ENCODE assay signal across 8 cellular contexts in genomic region chr3:129440648-129441190, GRCh38. TPM values are rescaled to one million over a fixed set of nuclear protein-coding genes. Genes with fewer than 3 reads are reported as not detected.
DNase-seq lines count a peak whose midpoint lies in the region; ATAC-seq and TF ChIP-seq lines count a peak whose summit lies in the region.

No MANE protein-coding gene starts in this region.

- peak overlapping the region; percentile 89 to 96 (median 92) for H3K27ac ChIP-seq in stomach

- H3K4me3 Mint-ChIP-seq in WTC11: peak overlapping the region; percentile 99

- peak overlapping the region; percentile 83 for H3K4me3 ChIP-seq in iPS-11a (ENCODE audit: low read depth, low read length)
- peak overlapping the region; percentile 74 to 91 (median 78) for H3K4me3 ChIP-seq in stomach

- CTCF ChIA-PET in WTC11 (lab: Charles Lee): interaction anchor here (0.7 to 2.9 kb wide), 7 partner anchors 12 to 58 kb away, joined by 3 to 25 read pairs (median 5); partner anchors contain the start of gene EFCAB12

- H3K36me3 ChIP-seq in stomach: peaks cover 13 to 24% (median 22%) of the 10 kb centered on the region in 4 donors

- ATAC-seq in WTC11: no peak
- no peak for ATAC-seq in GM18907 (IDR thresholded peaks at IDR 0.05; ENCODE audit: unreplicated experiment)
- ATAC-seq in HG02852 (IDR thresholded peaks at IDR 0.05; ENCODE audit: unreplicated experiment): no peak
- no peak for ATAC-seq in HG03469 (IDR thresholded peaks at IDR 0.05; ENCODE audit: unreplicated experiment)

- no peaks in the 10 kb centered on the region; the same call in 1 of the 2 replicates for H3K27me3 Mint-ChIP-seq in WTC11 (ENCODE audit: low read depth)

- intact Hi-C loops in stomach (cut with DNase I; ENCODE audit: low total_unique reads): no loop called here

- H3K36me3 Mint-ChIP-seq in WTC11: peaks cover 25% of the 10 kb centered on the region

- no peak for TF ChIP-seq POLR2A in stomach (IDR thresholded peaks at IDR 0.05)

- H3K4me1 Mint-ChIP-seq in WTC11: peaks cover 31% of the 10 kb centered on the region

- no peaks in the 10 kb centered on the region for H3K9me3 ChIP-seq in stomach

- no peaks in the 10 kb centered on the region for H3K27me3 ChIP-seq in stomach

- H3K27ac Mint-ChIP-seq in WTC11: peak overlapping the region; percentile 100

- no peak for TF ChIP-seq CTCF in WTC11 (IDR thresholded peaks at IDR 0.05)
- TF ChIP-seq CTCF in stomach (IDR thresholded peaks at IDR 0.05): no peak

- POLR2A ChIA-PET in WTC11 (lab: Charles Lee): interaction anchor here (0.6 to 1.8 kb wide), 7 partner anchors 8 to 177 kb away, joined by 3 to 10 read pairs (median 3); no protein-coding TSS in a partner anchor

- H3K4me1 ChIP-seq in stomach: peaks cover 49 to 88% (median 74%) of the 10 kb centered on the region in 4 donors

- 5 to 7% (median 6%) methylated on average over 7 of the region's 7 CpGs for WGBS in stomach, 5 donors

- DNase-seq in NCI-H2107 treated with DMSO at 0.1 percent for 48 hours (lab: John Stamatoyannopoulos, UW; ENCODE audit: unreplicated experiment) (peak; percentile 33), NCI-H2107 (lab: John Stamatoyannopoulos, UW) (no peak), WTC11 (ENCODE audit: low spot score) (no peak), stomach (no peak)

- no peaks in the 10 kb centered on the region for H3K9me3 Mint-ChIP-seq in WTC11

- no peak for TF ChIP-seq EP300 in stomach (IDR thresholded peaks at IDR 0.05)

TF ChIP-seq in WTC11, 78 proteins besides CTCF, POLR2A, EP300 and RAD21:
- TF ChIP-seq HMGA2 (CRISPR knock-in tag; IDR thresholded peaks at IDR 0.05) (no peak), E2F4 (CRISPR knock-in tag; IDR thresholded peaks at IDR 0.05; ENCODE audit: borderline replicate concordance, low read depth) (no peak), FOXK1 (CRISPR knock-in tag; IDR thresholded peaks at IDR 0.05) (no peak), ATF2 (CRISPR knock-in tag; IDR thresholded peaks at IDR 0.05; ENCODE audit: borderline replicate concordance, low read depth) (no peak), SP1 (CRISPR knock-in tag; conservative IDR thresholded peaks at IDR 0.05) (no peak), CBFB (CRISPR knock-in tag; IDR thresholded peaks at IDR 0.05; ENCODE audit: low read depth) (no peak), PRDM15 (CRISPR knock-in tag; IDR thresholded peaks at IDR 0.05) (no peak), ZNF219 (CRISPR knock-in tag; IDR thresholded peaks at IDR 0.05; ENCODE audit: borderline replicate concordance) (no peak), ZNF512 (CRISPR knock-in tag; IDR thresholded peaks at IDR 0.05; ENCODE audit: borderline replicate concordance) (no peak), TP53 (CRISPR knock-in tag; IDR thresholded peaks at IDR 0.05) (no peak), NR2C2 (CRISPR knock-in tag; IDR thresholded peaks at IDR 0.05) (no peak), OVOL2 (CRISPR knock-in tag; IDR thresholded peaks at IDR 0.05; ENCODE audit: borderline replicate concordance) (no peak), FOXJ3 (CRISPR knock-in tag; IDR thresholded peaks at IDR 0.05; ENCODE audit: borderline replicate concordance) (no peak), ZMAT4 (CRISPR knock-in tag; IDR thresholded peaks at IDR 0.05) (no peak), PREB (CRISPR knock-in tag; IDR thresholded peaks at IDR 0.05; ENCODE audit: borderline replicate concordance) (no peak), GRHL2 (CRISPR knock-in tag; IDR thresholded peaks at IDR 0.05; ENCODE audit: insufficient replicate concordance, severe bottlenecking) (no peak), GABPB1 (CRISPR knock-in tag; IDR thresholded peaks at IDR 0.05) (no peak), MXD4 (CRISPR knock-in tag; IDR thresholded peaks at IDR 0.05; ENCODE audit: borderline replicate concordance) (no peak), TCF7 (CRISPR knock-in tag; IDR thresholded peaks at IDR 0.05; ENCODE audit: low read depth) (no peak)

RNA-seq across cellular contexts. Expression of gene IFT122, which starts 0.7 kb away (rescaled TPM):
- 21.6 to 24.2 TPM (median 22.8 TPM) in 3 replicates for total RNA-seq in WTC11 (2021)
- 100 to 1,000 TPM in 2 of 5 donors, 10 to 100 TPM in 2, 1 to 10 TPM in 1; 9.9 to 163 (median 61.5) TPM for total RNA-seq in stomach
- polyA plus RNA-seq in stomach: 10 to 100 TPM; 12.3 to 17.0 (median 13.9) TPM

RNA-seq across cellular contexts. Expression of gene MBD4, which starts 1.0 kb away (rescaled TPM):
- total RNA-seq in WTC11 (2021): 31.4 to 36.9 TPM (median 33.0 TPM) in 3 replicates
- total RNA-seq in stomach: 10 to 100 TPM in 4 of 5 donors, 1 to 10 TPM in 1; 5.8 to 74.1 (median 40.6) TPM
- 10 to 100 TPM; 13.8 to 23.4 (median 20.1) TPM for polyA plus RNA-seq in stomach

RNA-seq across cellular contexts. Expression of gene EFCAB12, which starts 12.3 kb away (rescaled TPM):
- total RNA-seq in WTC11 (2021): 0.16 to 0.34 TPM (median 0.20 TPM) in 3 replicates
- 1 to 10 TPM in 1 of 5 donors, under 1 TPM in 2, not detected in 2; 0.72 to 4.0 (median 0.92) TPM for total RNA-seq in stomach
- polyA plus RNA-seq in stomach: 1 to 10 TPM in 2 of 3 donors, under 1 TPM in 1; 0.33 to 2.7 (median 2.6) TPM
